ENCODE assay signal across 1 cellular context in genomic region chr6:44387346-44388134, GRCh38.
TF ChIP-seq lines count a peak whose summit lies in the region.

CDC5L (plus strand) TSS chr6:44387706; CDS start chr6:44387824, 118 bp downstream.

TF ChIP-seq in HEK293, 187 proteins besides CTCF, POLR2A, EP300 and RAD21 (continued from another document and continues in another):
- no peak for TF ChIP-seq ZNF530 (tag by site-specific recombination; IDR thresholded peaks at IDR 0.05; ENCODE audit: low read depth)
- no peak for TF ChIP-seq ZNF416 (tag by site-specific recombination; IDR thresholded peaks at IDR 0.05)
- TF ChIP-seq ZNF514 (tag by site-specific recombination; IDR thresholded peaks at IDR 0.05) = no peak
- TF ChIP-seq ZNF404 (tag by site-specific recombination; IDR thresholded peaks at IDR 0.05) = no peak
- TF ChIP-seq ZXDB (tag by site-specific recombination; IDR thresholded peaks at IDR 0.05) = peak; percentile 100
- no peak for TF ChIP-seq ELK4 (IDR thresholded peaks at IDR 0.05; ENCODE audit: borderline replicate concordance, low read depth, low read length)
- TF ChIP-seq GLIS2 (tag by site-specific recombination; IDR thresholded peaks at IDR 0.05) = peak; percentile 99
- TF ChIP-seq ZNF433 (tag by site-specific recombination; IDR thresholded peaks at IDR 0.05; ENCODE audit: low read depth) = no peak
- TF ChIP-seq PBX3 (CRISPR knock-in tag; IDR thresholded peaks at IDR 0.05) = no peak
- no peak for TF ChIP-seq ZBTB1 (tag by site-specific recombination; IDR thresholded peaks at IDR 0.05)
- TF ChIP-seq PRDM4 (tag by site-specific recombination; IDR thresholded peaks at IDR 0.05) = no peak
- TF ChIP-seq ZNF837 (tag by site-specific recombination; IDR thresholded peaks at IDR 0.05) = no peak
- no peak for TF ChIP-seq ZNF654 (tag by site-specific recombination; IDR thresholded peaks at IDR 0.05; ENCODE audit: low read depth)
- no peak for TF ChIP-seq ZNF157 (tag by site-specific recombination; IDR thresholded peaks at IDR 0.05)
- TF ChIP-seq ZNF792 (tag by site-specific recombination; IDR thresholded peaks at IDR 0.05) = no peak
- TF ChIP-seq ZNF488 (tag by site-specific recombination; IDR thresholded peaks at IDR 0.05) = no peak
- 0 out of 2 replicates have a peak, but pooled peaks have one; percentile 18 for TF ChIP-seq ZNF596 (tag by site-specific recombination; IDR thresholded peaks at IDR 0.05)
- TF ChIP-seq SCRT2 (tag by site-specific recombination; IDR thresholded peaks at IDR 0.05) = 0 out of 2 replicates have a peak, but pooled peaks have one; percentile 31
- no peak for TF ChIP-seq OSR2 (tag by site-specific recombination; IDR thresholded peaks at IDR 0.05)
- peak; percentile 38; the same call in 1 of the 2 replicates for TF ChIP-seq TCF7L2 (IDR thresholded peaks at IDR 0.05; ENCODE audit: borderline replicate concordance, low read depth, low read length)
- TF ChIP-seq ZNF777 (tag by site-specific recombination; IDR thresholded peaks at IDR 0.05; ENCODE audit: borderline replicate concordance) = no peak
- TF ChIP-seq ZNF155 (tag by site-specific recombination; IDR thresholded peaks at IDR 0.05) = no peak
- TF ChIP-seq ZNF571 (tag by site-specific recombination; IDR thresholded peaks at IDR 0.05) = no peak
- TF ChIP-seq OVOL3 (tag by site-specific recombination; IDR thresholded peaks at IDR 0.05) = no peak
- no peak for TF ChIP-seq ZNF544 (tag by site-specific recombination; IDR thresholded peaks at IDR 0.05)
- TF ChIP-seq ZNF280D (tag by site-specific recombination; IDR thresholded peaks at IDR 0.05) = no peak
- TF ChIP-seq HOXD13 (CRISPR knock-in tag; IDR thresholded peaks at IDR 0.05; ENCODE audit: borderline replicate concordance) = no peak
- no peak; the same call in 1 of the 2 replicates for TF ChIP-seq KLF10 (tag by site-specific recombination; IDR thresholded peaks at IDR 0.05)
- TF ChIP-seq ZNF624 (tag by site-specific recombination; IDR thresholded peaks at IDR 0.05) = no peak
- TF ChIP-seq ZBTB10 (tag by site-specific recombination; IDR thresholded peaks at IDR 0.05) = peak; percentile 17; the same call in 1 of the 2 replicates
- no peak for TF ChIP-seq ZSCAN5A (tag by site-specific recombination; IDR thresholded peaks at IDR 0.05)
- TF ChIP-seq MEIS1 (CRISPR knock-in tag; IDR thresholded peaks at IDR 0.05; ENCODE audit: borderline replicate concordance) = no peak
- peak; percentile 83 for TF ChIP-seq PATZ1 (tag by site-specific recombination; IDR thresholded peaks at IDR 0.05)
- TF ChIP-seq ZNF629 (tag by site-specific recombination; IDR thresholded peaks at IDR 0.05) = peak; percentile 100
- no peak for TF ChIP-seq GFI1B (tag by site-specific recombination; IDR thresholded peaks at IDR 0.05)
- TF ChIP-seq ZNF132 (tag by site-specific recombination; IDR thresholded peaks at IDR 0.05; ENCODE audit: borderline replicate concordance) = no peak
- peak; percentile 37 for TF ChIP-seq ZNF692 (tag by site-specific recombination; IDR thresholded peaks at IDR 0.05)
- no peak for TF ChIP-seq ZNF513 (tag by site-specific recombination; IDR thresholded peaks at IDR 0.05)
- TF ChIP-seq ZNF677 (tag by site-specific recombination; IDR thresholded peaks at IDR 0.05) = no peak
- TF ChIP-seq ZNF16 (tag by site-specific recombination; IDR thresholded peaks at IDR 0.05; ENCODE audit: low read depth) = no peak
- TF ChIP-seq ZSCAN18 (tag by site-specific recombination; IDR thresholded peaks at IDR 0.05) = no peak
- TF ChIP-seq KLF1 (tag by site-specific recombination; IDR thresholded peaks at IDR 0.05) = 0 out of 2 replicates have a peak, but pooled peaks have one; percentile 6
- TF ChIP-seq RBAK (tag by site-specific recombination; IDR thresholded peaks at IDR 0.05) = no peak
- TF ChIP-seq ZNF501 (tag by site-specific recombination; IDR thresholded peaks at IDR 0.05) = no peak
